Comparison of ENCODE assay signal across 8 cellular contexts in the genomic region with DNA sequence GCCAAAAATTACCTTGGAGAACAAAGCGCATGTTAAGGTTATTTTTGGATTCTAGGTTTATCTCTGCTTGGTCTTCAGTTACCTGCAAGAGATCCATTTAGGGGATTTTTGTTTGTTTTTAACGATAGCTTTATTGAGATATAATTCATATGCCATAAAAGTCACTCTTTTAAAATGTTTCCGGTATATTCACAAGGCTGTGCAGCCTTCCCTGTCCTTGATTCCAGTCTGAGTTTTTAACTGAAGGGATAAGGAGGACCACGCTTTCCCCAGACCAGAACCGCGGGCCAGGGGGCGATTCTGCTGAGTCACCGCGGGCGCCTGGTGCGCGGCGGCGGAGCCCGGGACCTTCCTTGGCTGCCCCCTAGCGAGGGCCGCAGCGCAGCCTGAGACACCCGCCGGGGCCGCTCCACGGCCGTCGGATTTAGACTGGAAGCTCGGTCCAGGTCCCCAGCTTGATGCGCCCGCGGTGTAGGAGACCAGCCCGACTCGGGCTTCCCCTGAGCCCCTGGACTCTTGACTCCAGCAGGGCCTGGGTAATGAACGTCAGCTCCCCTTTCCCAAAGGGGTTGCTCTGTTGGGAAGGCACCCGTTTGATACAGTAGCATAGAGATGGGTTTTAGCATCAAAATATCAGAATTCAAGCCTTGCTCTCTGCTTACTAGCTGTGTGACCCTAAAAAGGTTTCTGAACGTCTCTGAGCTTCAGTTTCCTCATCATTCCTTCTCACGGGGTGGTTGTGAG. TPM values are rescaled to one million over a fixed set of nuclear protein-coding genes. Genes with fewer than 3 reads are reported as not detected.
DNase-seq lines count a peak whose midpoint lies in the region; ATAC-seq lines count a peak whose summit lies in the region.

No MANE protein-coding gene starts in this region.

- no peaks in the 10 kb centered on the region for H3K36me3 Mint-ChIP-seq in activated CD4-positive, alpha-beta T cell treated with anti-CD3 and anti-CD28 coated beads for 36 hours (ENCODE audit: low read depth)

- H3K4me1 Mint-ChIP-seq in activated CD4-positive, alpha-beta T cell treated with anti-CD3 and anti-CD28 coated beads for 36 hours, result peaks cover 2% of the 10 kb centered on the region

- H3K27me3 Mint-ChIP-seq in activated CD4-positive, alpha-beta T cell treated with anti-CD3 and anti-CD28 coated beads for 36 hours, result peaks cover 32% of the 10 kb centered on the region

- intact Hi-C loops in activated CD4-positive, alpha-beta T cell treated with anti-CD3 and anti-CD28 coated beads for 36 hours (cut with DNase I, micrococcal nuclease), result loop anchor here in 1 of 2 experiments (1.0 to 10.0 kb wide), 3 partner anchors 55 to 304 kb away; a partner anchor contains a TSS

- no peak overlapping the region for H3K27ac Mint-ChIP-seq in activated CD4-positive, alpha-beta T cell treated with anti-CD3 and anti-CD28 coated beads for 36 hours

- H3K4me3 Mint-ChIP-seq in activated CD4-positive, alpha-beta T cell treated with anti-CD3 and anti-CD28 coated beads for 36 hours, result no peak overlapping the region

- ATAC-seq in activated CD4-positive, alpha-beta T cell treated with anti-CD3 and anti-CD28 coated beads for 36 hours, result peak; percentile 97
- no peak for ATAC-seq in GM19395 (IDR thresholded peaks at IDR 0.05; ENCODE audit: unreplicated experiment)

- CTCF ChIA-PET in activated CD4-positive, alpha-beta T cell treated with anti-CD3 and anti-CD28 coated beads for 36 hours (lab: Charles Lee), result interaction anchor here (0.6 to 2.5 kb wide), 19 partner anchors 9 to 309 kb away, joined by 3 to 16 read pairs (median 4); no protein-coding TSS in a partner anchor

- DNase-seq in EL (peak; percentile 71), LoVo (ENCODE audit: low spot score) (peak; percentile 81), cerebellum (ENCODE audit: low spot score) (peak; percentile 66), kidney glomerular epithelial cell (lab: John Stamatoyannopoulos, UW) (peak; percentile 28), NCI-H2227 treated with DMSO at 0.1 percent for 48 hours (lab: John Stamatoyannopoulos, UW) (no peak)
- peak; percentile 82 for DNase-seq in activated CD4-positive, alpha-beta T cell treated with anti-CD3 and anti-CD28 coated beads for 36 hours
- DNase-seq in stimulated activated CD4-positive, alpha-beta T cell treated with anti-CD3 and anti-CD28 coated beads, Interleukin-1b, Interleukin-23, amount 100 ng/mL, for 4 hours (ENCODE audit: low read depth in 2 of 2), result peak; percentile 36 to 69

- H3K9me3 Mint-ChIP-seq in activated CD4-positive, alpha-beta T cell treated with anti-CD3 and anti-CD28 coated beads for 36 hours (ENCODE audit: low read depth), result no peaks in the 10 kb centered on the region

- POLR2A ChIA-PET in activated CD4-positive, alpha-beta T cell treated with anti-CD3 and anti-CD28 coated beads for 36 hours (lab: Charles Lee), result interaction anchor here (0.7 kb wide), 1 partner anchor 871 kb away, joined by 3 read pairs; no protein-coding TSS in a partner anchor

RNA-seq across cellular contexts. Expression of a gene that starts 50.0 kb away (rescaled TPM):
- not detected for total RNA-seq in activated CD4-positive, alpha-beta T cell treated with anti-CD3 and anti-CD28 coated beads for 36 hours
- total RNA-seq in cerebellum, result 4.1 TPM

RNA-seq across cellular contexts. Expression of a gene that starts 54.7 kb away (rescaled TPM):
- total RNA-seq in activated CD4-positive, alpha-beta T cell treated with anti-CD3 and anti-CD28 coated beads for 36 hours, result 1 to 10 TPM in 1 of 2 experiments, under 1 TPM in 1; 0.75 to 1.7 TPM
- 90.3 TPM for total RNA-seq in cerebellum

Comparison
In these comparisons a context has a peak if more than half of its experiments do, and no peak if none do; other contexts are left out.
1. RNA of a gene that starts 54.7 kb away (total RNA-seq): 90.3 TPM in cerebellum (single experiment); 0.75 to 1.7 TPM in activated CD4-positive, alpha-beta T cell treated with anti-CD3 and anti-CD28 coated beads for 36 hours; every median in the first group is over 10 times any median in the second.